ENCODE assay signal across 13 cellular contexts in genomic region chr2:28080911-28081310, GRCh38.
DNase-seq lines count a peak whose midpoint lies in the region; ATAC-seq, FAIRE-seq and TF ChIP-seq lines count a peak whose summit lies in the region.
"Had no signal": no experiment of that assay in that cellular context is flagged by ENCODE, and none has a peak within 500 bp of the region (broad histone marks: within the 10 kb centered on the region; RNA-seq: fewer than 3 reads in every experiment).

No MANE protein-coding gene starts in this region.

- no peak overlapping the region for H3K4me3 ChIP-seq in H1 (ENCODE audit: extremely low read depth in 1 of 4, insufficient read depth in 2 of 4, low read depth in 3 of 4, low read length in 4 of 4)
- peak overlapping the region in 1 of 2 donors; percentile 16 for H3K4me3 ChIP-seq in muscle layer of colon (ENCODE audit: low read depth in 1 of 2, low read length in 2 of 2)
- H3K4me3 ChIP-seq: GM12878 had no signal

- POLR2A ChIA-PET in H1 (lab: Charles Lee; ENCODE audit: partially characterized antibody) = interaction anchor here (0.5 kb wide), 1 partner anchor 24 kb away, joined by 4 read pairs; no protein-coding TSS in a partner anchor

- CTCF ChIA-PET in H1 (lab: Charles Lee; ENCODE audit: partially characterized antibody) = no interaction called here

- no peaks in the 10 kb centered on the region for H3K36me3 Mint-ChIP-seq in natural killer cell
- H3K36me3 Mint-ChIP-seq in activated T-cell treated with anti-CD3 and anti-CD28 coated beads, Interleukin-2, amount 50 U/mL, for 24 hours (ENCODE audit: low read depth) = no peaks in the 10 kb centered on the region

- H2BK15ac ChIP-seq in H1 (ENCODE audit: low read length) = no peak overlapping the region

- H3K9me3 Mint-ChIP-seq in natural killer cell = no peaks in the 10 kb centered on the region
- no peaks in the 10 kb centered on the region for H3K9me3 Mint-ChIP-seq in activated T-cell treated with anti-CD3 and anti-CD28 coated beads, Interleukin-2, amount 50 U/mL, for 24 hours

- 75% methylated on average over 5 of the region's 5 CpGs; no CpG with 5 or more reads in 1 of the 2 experiments for WGBS in H1 (ENCODE audit: extremely low coverage in 1 of 2, insufficient coverage in 1 of 2, insufficient read length in 1 of 2, insufficient replicate concordance in 2 of 2, low coverage in 1 of 2, low lambda C conversion rate in 2 of 2, missing lambda C conversion rate in 1 of 2), 2 experiments

- no peak overlapping the region for H3K18ac ChIP-seq in H1 (ENCODE audit: extremely low read depth, low read length)

- no peak overlapping the region for H3K4me2 ChIP-seq in H1 (ENCODE audit: insufficient read depth in 1 of 2, low read depth in 2 of 2, low read length in 2 of 2)

- no peak overlapping the region for H3K23ac ChIP-seq in H1 (ENCODE audit: insufficient read length)

- H4K91ac ChIP-seq in H1 (replicated peaks; ENCODE audit: insufficient read length, low read length) = no peak overlapping the region

- no peak overlapping the region for H3K14ac ChIP-seq in H1 (ENCODE audit: insufficient read length)

- H2BK12ac ChIP-seq in H1 (ENCODE audit: low read depth, low read length) = no peak overlapping the region

- H3K27ac Mint-ChIP-seq in natural killer cell = no peak overlapping the region
- H3K27ac Mint-ChIP-seq in activated T-cell treated with anti-CD3 and anti-CD28 coated beads, Interleukin-2, amount 50 U/mL, for 24 hours = no peak overlapping the region

- intact Hi-C loops in natural killer cell (cut with micrococcal nuclease) = no loop called here

- H3K9me3 ChIP-seq in H1 (ENCODE audit: insufficient read depth in 2 of 2, low read depth in 1 of 2, low read length in 1 of 2) = no peaks in the 10 kb centered on the region
- no peaks in the 10 kb centered on the region for H3K9me3 ChIP-seq in muscle layer of colon (ENCODE audit: low read length)

- no peaks in the 10 kb centered on the region for H3K27me3 ChIP-seq in H1 (replicated peaks in 1 of 4; ENCODE audit: control insufficient read depth in 3 of 4, extremely low read depth in 1 of 4, insufficient read depth in 3 of 4, low read length in 3 of 4)
- no peaks in the 10 kb centered on the region for H3K27me3 ChIP-seq in muscle layer of colon (ENCODE audit: control insufficient read depth in 1 of 2, insufficient read depth in 2 of 2, low read length in 2 of 2)
- H3K27me3 ChIP-seq: brain microvascular endothelial cell had no signal

- peaks cover 0 to 1% of the 10 kb centered on the region in 2 experiments for H4K20me1 ChIP-seq in H1 (replicated peaks in 1 of 2; ENCODE audit: control insufficient read depth in 1 of 2, insufficient read depth in 2 of 2, low read length in 2 of 2)

- ATAC-seq in HG03457 (IDR thresholded peaks at IDR 0.05; ENCODE audit: unreplicated experiment) (no peak), natural killer cell (no peak)
- ATAC-seq: GM12878 had no signal

- no peak for TF ChIP-seq EP300 in H1 (IDR thresholded peaks at IDR 0.05; ENCODE audit: borderline replicate concordance in 1 of 2, low read depth in 2 of 2, low read length in 2 of 2)

- H2AK5ac ChIP-seq in H1 (ENCODE audit: low read depth, low read length) = no peak overlapping the region

- TF ChIP-seq CTCF in H1 (IDR thresholded peaks at IDR 0.05; ENCODE audit: control extremely low read depth in 1 of 3, insufficient read depth in 1 of 3, low read depth in 1 of 3, low read length in 3 of 3) = no peak
- no peak for TF ChIP-seq CTCF in natural killer cell (IDR thresholded peaks at IDR 0.05)

- H3K79me1 ChIP-seq in H1 (ENCODE audit: low read depth, low read length) = no peaks in the 10 kb centered on the region

- no peak overlapping the region for H3K56ac ChIP-seq in H1 (replicated peaks; ENCODE audit: insufficient read length, low read depth, low read length)

- no peak overlapping the region for H4K8ac ChIP-seq in H1 (ENCODE audit: extremely low read depth, insufficient read depth, low read length)

- H3K27me3 Mint-ChIP-seq in natural killer cell (ENCODE audit: low read depth in 2 of 2) = no peaks in the 10 kb centered on the region
- H3K27me3 Mint-ChIP-seq in activated T-cell treated with anti-CD3 and anti-CD28 coated beads, Interleukin-2, amount 50 U/mL, for 24 hours = no peaks in the 10 kb centered on the region

- no peak for TF ChIP-seq POLR2A in H1 (IDR thresholded peaks at IDR 0.05; ENCODE audit: control extremely low read depth in 1 of 2, low read depth in 2 of 2, low read length in 2 of 2)

- DNase-seq in A172 (ENCODE audit: low spot score) (peak; percentile 83), LHCN-M2 (ENCODE audit: low read depth) (peak; percentile 81), H1 (ENCODE audit: low read depth in 1 of 2, low spot score in 2 of 2) (no peak), AG20443 (ENCODE audit: low spot score) (no peak), natural killer cell (no peak)
- no peak for DNase-seq in activated T-cell treated with anti-CD3 and anti-CD28 coated beads, Interleukin-2, amount 50 U/mL, for 24 hours
- DNase-seq: ACHN, brain microvascular endothelial cell, hypothalamus had no signal

- no peak overlapping the region for H2AFZ ChIP-seq in H1 (ENCODE audit: low read length)

- H2BK120ac ChIP-seq in H1 (replicated peaks; ENCODE audit: low read depth, low read length) = no peak overlapping the region

- peaks cover 1% of the 10 kb centered on the region; the same call in 1 of the 2 replicates for H3K23me2 ChIP-seq in H1 (ENCODE audit: low read depth, low read length)

- no peak overlapping the region for H2BK5ac ChIP-seq in H1 (ENCODE audit: low read depth, low read length)

- H3K4me1 ChIP-seq in H1 (replicated peaks in 1 of 4; ENCODE audit: control insufficient read depth in 3 of 4, insufficient read depth in 4 of 4, low read length in 3 of 4) (no peaks in the 10 kb centered on the region), muscle layer of colon (ENCODE audit: insufficient read depth, low read length) (peaks cover 20% of the 10 kb centered on the region)

- no peak for FAIRE-seq in H1 (lab: Jason Lieb, UNC)
- FAIRE-seq: GM12878 had no signal

- H3K79me2 ChIP-seq in H1 (ENCODE audit: control insufficient read depth in 1 of 2, insufficient read depth in 2 of 2, low read length in 2 of 2) = no peaks in the 10 kb centered on the region

- no peak overlapping the region for H3K27ac ChIP-seq in H1 (ENCODE audit: low read depth, low read length)
- peak overlapping the region; percentile 16 for H3K27ac ChIP-seq in muscle layer of colon (ENCODE audit: low read depth, low read length)
- H3K27ac ChIP-seq: brain microvascular endothelial cell, HL-60 had no signal

- H3K9ac ChIP-seq in H1 (replicated peaks in 1 of 4; ENCODE audit: extremely low read depth in 1 of 4, low read depth in 3 of 4, low read length in 3 of 4) (no peak overlapping the region), muscle layer of colon (ENCODE audit: low read length) (no peak overlapping the region)

- H3K4me1 Mint-ChIP-seq in natural killer cell = peaks cover 0 to 11% of the 10 kb centered on the region in 2 donors
- peaks cover 21% of the 10 kb centered on the region for H3K4me1 Mint-ChIP-seq in activated T-cell treated with anti-CD3 and anti-CD28 coated beads, Interleukin-2, amount 50 U/mL, for 24 hours (ENCODE audit: low read depth)

- no peak overlapping the region for H3K4ac ChIP-seq in H1 (replicated peaks; ENCODE audit: insufficient read length, low read depth, low read length)

- H3K36me3 ChIP-seq in H1 (ENCODE audit: control insufficient read depth in 2 of 4, insufficient read depth in 4 of 4, low read length in 3 of 4) (no peaks in the 10 kb centered on the region), muscle layer of colon (ENCODE audit: insufficient read depth, low read length) (no peaks in the 10 kb centered on the region)
- H3K36me3 ChIP-seq: brain microvascular endothelial cell had no signal

- no peak overlapping the region for H4K5ac ChIP-seq in H1 (ENCODE audit: insufficient read length, low read depth, low read length)

- no peak overlapping the region for H2BK20ac ChIP-seq in H1 (ENCODE audit: low read length)

- H3K4me3 Mint-ChIP-seq in natural killer cell = no peak overlapping the region
- H3K4me3 Mint-ChIP-seq in activated T-cell treated with anti-CD3 and anti-CD28 coated beads, Interleukin-2, amount 50 U/mL, for 24 hours = no peak overlapping the region

- TF ChIP-seq RAD21 in H1 (IDR thresholded peaks at IDR 0.05 in 1 of 2, conservative IDR thresholded peaks at IDR 0.05 in 1 of 2; ENCODE audit: low read depth in 2 of 2, low read length in 2 of 2) = no peak

TF ChIP-seq in H1, 55 proteins besides CTCF, POLR2A, EP300 and RAD21:
- TF ChIP-seq SRF (IDR thresholded peaks at IDR 0.05; ENCODE audit: low read depth, low read length) (peak; percentile 78), SP2 (IDR thresholded peaks at IDR 0.05; ENCODE audit: low read length) (no peak)

Comparison
In these comparisons a context has a peak if more than half of its experiments do, and no peak if none do; other contexts are left out.
1. DNase-seq: peak in A172 (single experiment) and LHCN-M2 (single experiment); none in H1 (0 of 2), AG20443 (single experiment), natural killer cell (single experiment) and activated T-cell treated with anti-CD3 and anti-CD28 coated beads, Interleukin-2, amount 50 U/mL, for 24 hours (single experiment).